Comparison of ENCODE assay signal across 9 cellular contexts in the genomic region with DNA sequence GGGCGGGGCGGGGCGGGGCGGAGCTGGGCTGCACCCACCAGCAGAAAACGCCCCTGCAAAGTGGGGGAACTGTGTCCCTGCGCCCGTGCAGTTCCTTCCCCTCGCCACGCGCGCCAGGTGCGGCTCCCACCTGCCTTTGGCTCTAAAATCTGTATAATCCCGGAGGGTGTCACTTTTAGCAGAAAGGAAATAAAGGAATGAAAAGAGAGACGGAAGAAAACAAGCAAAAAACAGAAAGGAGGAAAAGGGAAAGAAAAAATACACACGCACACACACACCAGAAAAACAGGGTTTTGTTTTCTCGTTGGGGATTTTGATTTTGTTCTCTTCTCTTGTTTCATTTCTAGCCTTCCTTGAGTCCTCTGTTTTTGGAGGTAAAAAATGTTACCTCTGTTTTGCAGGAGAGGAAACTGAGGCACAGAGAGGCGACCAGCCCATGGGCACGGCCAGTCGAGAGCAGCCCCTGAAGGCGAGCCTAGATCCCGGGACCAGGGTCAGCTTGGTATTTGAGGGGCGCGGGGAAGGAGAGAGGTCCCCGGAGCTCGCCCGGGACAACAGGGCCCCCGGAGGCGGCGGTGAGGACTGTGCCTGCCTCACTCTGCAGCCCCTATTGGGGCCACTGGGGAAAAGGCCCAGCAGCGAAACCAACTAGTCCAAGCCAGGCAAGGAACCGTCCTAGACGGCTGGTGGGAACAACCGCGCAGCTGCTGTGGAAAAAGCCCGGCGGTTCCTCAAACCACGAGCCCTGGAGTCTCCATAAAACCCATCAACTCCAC. TPM values are rescaled to one million over a fixed set of nuclear protein-coding genes. Genes with fewer than 3 reads are reported as not detected.
DNase-seq lines count a peak whose midpoint lies in the region; ATAC-seq and TF ChIP-seq lines count a peak whose summit lies in the region.
"Had no signal": no experiment of that assay in that cellular context is flagged by ENCODE, and none has a peak within 500 bp of the region (broad histone marks: within the 10 kb centered on the region; RNA-seq: fewer than 3 reads in every experiment).

No MANE protein-coding gene starts in this region.

- H4K20me1 ChIP-seq in hepatocyte (ENCODE audit: insufficient read depth, poor library complexity, severe bottlenecking) = peaks cover 16% of the 10 kb centered on the region

- peaks cover 37% of the 10 kb centered on the region for H3K4me1 Mint-ChIP-seq in activated CD4-positive, alpha-beta T cell treated with anti-CD3 and anti-CD28 coated beads, Interleukin-2, amount 10 ng/mL, durations not matched to agents 24 days and 14 days
- peaks cover 27% of the 10 kb centered on the region for H3K4me1 Mint-ChIP-seq in T-helper 17 cell
- H3K4me1 Mint-ChIP-seq in stimulated activated memory B cell treated with anti-CD40 and anti-IgM and Interleukin-4, amounts not matched to agents 10 μg/mL and 1 μg/mL and 100 μg/mL, for 72 hours = peaks cover 61% of the 10 kb centered on the region

- DNase-seq in activated CD4-positive, alpha-beta T cell treated with anti-CD3 and anti-CD28 coated beads, Interleukin-2, amount 10 ng/mL, durations not matched to agents 24 days and 14 days = no peak
- no peak for DNase-seq in activated CD4-positive, alpha-beta T cell treated with anti-CD3 and anti-CD28 coated beads, Interleukin-2, amount 50 U/mL, for 1 hour
- DNase-seq in T-helper 17 cell (no peak), hepatocyte (ENCODE audit: low spot score) (peak; percentile 31), NCI-H345 (lab: John Stamatoyannopoulos, UW) (no peak)

- no peaks in the 10 kb centered on the region for H3K27me3 Mint-ChIP-seq in activated CD4-positive, alpha-beta T cell treated with anti-CD3 and anti-CD28 coated beads, Interleukin-2, amount 10 ng/mL, durations not matched to agents 24 days and 14 days
- H3K27me3 Mint-ChIP-seq in T-helper 17 cell = no peaks in the 10 kb centered on the region
- no peaks in the 10 kb centered on the region for H3K27me3 Mint-ChIP-seq in stimulated activated memory B cell treated with anti-CD40 and anti-IgM and Interleukin-4, amounts not matched to agents 10 μg/mL and 1 μg/mL and 100 μg/mL, for 72 hours

- no peak for ATAC-seq in T-helper 17 cell
- no peak for ATAC-seq in stimulated activated memory B cell treated with anti-CD40 and anti-IgM and Interleukin-4, amounts not matched to agents 10 μg/mL and 1 μg/mL and 100 μg/mL, for 72 hours
- ATAC-seq in GM21825 (IDR thresholded peaks at IDR 0.05; ENCODE audit: unreplicated experiment) = no peak
- no peak for ATAC-seq in HG03097 (IDR thresholded peaks at IDR 0.05; ENCODE audit: low FRiP score, unreplicated experiment)

- no peaks in the 10 kb centered on the region for H3K9me3 Mint-ChIP-seq in activated CD4-positive, alpha-beta T cell treated with anti-CD3 and anti-CD28 coated beads, Interleukin-2, amount 10 ng/mL, durations not matched to agents 24 days and 14 days
- H3K9me3 Mint-ChIP-seq in stimulated activated memory B cell treated with anti-CD40 and anti-IgM and Interleukin-4, amounts not matched to agents 10 μg/mL and 1 μg/mL and 100 μg/mL, for 72 hours = no peaks in the 10 kb centered on the region

- H3K36me3 Mint-ChIP-seq in activated CD4-positive, alpha-beta T cell treated with anti-CD3 and anti-CD28 coated beads, Interleukin-2, amount 10 ng/mL, durations not matched to agents 24 days and 14 days (ENCODE audit: low read depth) = peaks cover 4% of the 10 kb centered on the region
- peaks cover 4% of the 10 kb centered on the region for H3K36me3 Mint-ChIP-seq in T-helper 17 cell (ENCODE audit: low read depth)
- H3K36me3 Mint-ChIP-seq in stimulated activated memory B cell treated with anti-CD40 and anti-IgM and Interleukin-4, amounts not matched to agents 10 μg/mL and 1 μg/mL and 100 μg/mL, for 72 hours = peaks cover 6% of the 10 kb centered on the region

- H3K4me3 ChIP-seq in hepatocyte = peak overlapping the region; percentile 13

- intact Hi-C loops in activated CD4-positive, alpha-beta T cell treated with anti-CD3 and anti-CD28 coated beads, Interleukin-2, amount 10 ng/mL, durations not matched to agents 24 days and 14 days (cut with micrococcal nuclease) = loop anchor here (1.0 to 5.0 kb wide), 5 partner anchors 19 to 302 kb away; a partner anchor contains a TSS

- H3K79me2 ChIP-seq in hepatocyte = peaks cover 43% of the 10 kb centered on the region

- H3K9me2 ChIP-seq in hepatocyte (replicated peaks; ENCODE audit: insufficient read depth) = no peaks in the 10 kb centered on the region

- H3K4me2 ChIP-seq in hepatocyte = peak overlapping the region; percentile 87

- peaks cover 35% of the 10 kb centered on the region for H3K4me1 ChIP-seq in hepatocyte (ENCODE audit: insufficient read depth)

- peak overlapping the region; percentile 45 for H3K27ac ChIP-seq in hepatocyte

- peak overlapping the region; percentile 17 for H2AFZ ChIP-seq in hepatocyte

- H3K27me3 ChIP-seq in hepatocyte = no peaks in the 10 kb centered on the region

- 22% methylated on average over 33 of the region's 37 CpGs for WGBS in hepatocyte (ENCODE audit: low lambda C conversion rate, missing lambda C conversion rate)

- peak overlapping the region; percentile 89 for H3K27ac Mint-ChIP-seq in activated CD4-positive, alpha-beta T cell treated with anti-CD3 and anti-CD28 coated beads, Interleukin-2, amount 10 ng/mL, durations not matched to agents 24 days and 14 days
- H3K27ac Mint-ChIP-seq in T-helper 17 cell = no peak overlapping the region
- peak overlapping the region; percentile 82 for H3K27ac Mint-ChIP-seq in stimulated activated memory B cell treated with anti-CD40 and anti-IgM and Interleukin-4, amounts not matched to agents 10 μg/mL and 1 μg/mL and 100 μg/mL, for 72 hours

- no peaks in the 10 kb centered on the region for H3K36me3 ChIP-seq in hepatocyte (replicated peaks; ENCODE audit: insufficient read depth, low read depth)

- H3K9me3 ChIP-seq in T-helper 17 cell (ENCODE audit: control insufficient read depth, low read length, poor library complexity, severe bottlenecking) = no peaks in the 10 kb centered on the region
- H3K9me3 ChIP-seq in hepatocyte (ENCODE audit: low read depth) = no peaks in the 10 kb centered on the region

- no peak for TF ChIP-seq CTCF in hepatocyte (IDR thresholded peaks at IDR 0.05; ENCODE audit: poor library complexity)

- peak overlapping the region; percentile 90 for H3K4me3 Mint-ChIP-seq in activated CD4-positive, alpha-beta T cell treated with anti-CD3 and anti-CD28 coated beads, Interleukin-2, amount 10 ng/mL, durations not matched to agents 24 days and 14 days
- H3K4me3 Mint-ChIP-seq in T-helper 17 cell = peak overlapping the region; percentile 97
- peak overlapping the region; percentile 96 for H3K4me3 Mint-ChIP-seq in stimulated activated memory B cell treated with anti-CD40 and anti-IgM and Interleukin-4, amounts not matched to agents 10 μg/mL and 1 μg/mL and 100 μg/mL, for 72 hours

RNA-seq across cellular contexts. Expression of a gene that starts 0.6 kb away (rescaled TPM):
- total RNA-seq in activated CD4-positive, alpha-beta T cell treated with anti-CD3 and anti-CD28 coated beads, Interleukin-2, amount 10 ng/mL, durations not matched to agents 24 days and 14 days = 67.7 and 73.3 TPM in 2 replicates
- total RNA-seq in T-helper 17 cell (10 to 100 TPM; 25.4 to 30.4 TPM), hepatocyte (113 and 140 TPM in 2 replicates)
- 164 and 167 TPM in 2 replicates for polyA plus RNA-seq in hepatocyte

RNA-seq across cellular contexts. Expression of a gene that starts 12.8 kb away (rescaled TPM):
- total RNA-seq in activated CD4-positive, alpha-beta T cell treated with anti-CD3 and anti-CD28 coated beads, Interleukin-2, amount 10 ng/mL, durations not matched to agents 24 days and 14 days = not detected in 2 replicates
- total RNA-seq in T-helper 17 cell = under 1 TPM in 1 of 2 donors, not detected in 1; 0.75 TPM
- total RNA-seq in hepatocyte = not detected in 2 replicates
- polyA plus RNA-seq in hepatocyte = not detected in 2 replicates
- total RNA-seq: dermis microvascular lymphatic vessel endothelial cell had no signal
